Comparison of ENCODE assay signal across 14 cellular contexts in the genomic region with DNA sequence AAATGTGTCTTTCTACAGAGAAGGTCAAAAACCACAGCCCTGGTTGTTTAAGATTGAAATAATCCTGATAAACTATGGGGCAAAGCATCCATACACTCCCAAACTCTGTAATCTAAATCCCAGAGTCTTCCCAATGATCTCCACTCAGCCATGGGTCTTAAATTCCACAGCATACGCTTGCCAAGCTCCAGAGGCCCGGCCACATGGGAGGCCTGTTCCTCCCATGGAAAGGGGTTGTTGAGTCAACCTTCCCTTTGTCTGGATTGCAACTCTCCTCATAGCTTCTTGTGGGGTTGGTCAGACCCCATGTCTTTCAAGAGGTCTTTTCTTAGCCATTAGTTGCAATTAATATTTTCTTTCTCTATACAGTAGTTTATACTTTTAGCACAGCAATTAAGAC. TPM values are rescaled to one million over a fixed set of nuclear protein-coding genes. Genes with fewer than 3 reads are reported as not detected.
DNase-seq lines count a peak whose midpoint lies in the region; ATAC-seq, FAIRE-seq and TF ChIP-seq lines count a peak whose summit lies in the region.
"Had no signal": no experiment of that assay in that cellular context is flagged by ENCODE, and none has a peak within 500 bp of the region (broad histone marks: within the 10 kb centered on the region; RNA-seq: fewer than 3 reads in every experiment).

No MANE protein-coding gene starts in this region.

- POLR2A ChIA-PET in PC-3 (lab: Charles Lee; ENCODE audit: unreplicated experiment) = interaction anchor here (0.6 kb wide), 1 partner anchor 43 kb away, joined by 3 read pairs; no protein-coding TSS in a partner anchor

- no peak for FAIRE-seq in urothelium cell line (lab: Jason Lieb, UNC)

- TF ChIP-seq POLR2A in esophagus muscularis mucosa (IDR thresholded peaks at IDR 0.05; ENCODE audit: low read depth) = no peak

- H3F3A ChIP-seq in PC-3 (ENCODE audit: low read length, unreplicated experiment) = no peaks in the 10 kb centered on the region

- no peak overlapping the region; the same call in 1 of the 2 replicates for H3K4me3 ChIP-seq in PC-3 (ENCODE audit: low read length)
- no peak overlapping the region for H3K4me3 ChIP-seq in esophagus muscularis mucosa
- H3K4me3 ChIP-seq in hepatocyte = no peak overlapping the region
- peak overlapping the region in 1 of 3 donors; percentile 71 for H3K4me3 ChIP-seq in skeletal muscle tissue (ENCODE audit: low read length in 3 of 3)
- H3K4me3 ChIP-seq in colonic mucosa = no peak overlapping the region

- no peaks in the 10 kb centered on the region for H3K9me2 ChIP-seq in PC-3 (replicated peaks; ENCODE audit: low read length)
- no peaks in the 10 kb centered on the region for H3K9me2 ChIP-seq in hepatocyte (replicated peaks; ENCODE audit: insufficient read depth)

- no peak for ATAC-seq in PC-3

- TF ChIP-seq CTCF in PC-3 (conservative IDR thresholded peaks at IDR 0.05; ENCODE audit: low read depth, low read length) = no peak
- TF ChIP-seq CTCF in esophagus muscularis mucosa (IDR thresholded peaks at IDR 0.05) = no peak
- TF ChIP-seq CTCF in hepatocyte (IDR thresholded peaks at IDR 0.05; ENCODE audit: poor library complexity) = no peak
- no peak for TF ChIP-seq CTCF in colonic mucosa (IDR thresholded peaks at IDR 0.05)

- intact Hi-C loops in PC-3 (cut with micrococcal nuclease) = no loop called here
- intact Hi-C loops in esophagus muscularis mucosa (cut with DNase I) = no loop called here
- intact Hi-C loops in colonic mucosa (cut with DNase I) = no loop called here

- no peaks in the 10 kb centered on the region for H3K9me3 ChIP-seq in PC-3 (ENCODE audit: low read length)
- no peaks in the 10 kb centered on the region for H3K9me3 ChIP-seq in esophagus muscularis mucosa
- H3K9me3 ChIP-seq in hepatocyte (ENCODE audit: low read depth) = no peaks in the 10 kb centered on the region
- H3K9me3 ChIP-seq in skeletal muscle tissue (ENCODE audit: control insufficient read depth in 3 of 3, low read length in 3 of 3) = no peaks in the 10 kb centered on the region
- no peaks in the 10 kb centered on the region for H3K9me3 ChIP-seq in colonic mucosa

- DNase-seq in PC-3 (no peak), esophagus muscularis mucosa (ENCODE audit: extremely low spot score) (no peak), hepatocyte (ENCODE audit: low spot score) (no peak), NCI-H2029 treated with DMSO at 0.1 percent for 48 hours (lab: John Stamatoyannopoulos, UW) (no peak), urothelium cell line (ENCODE audit: low spot score) (no peak), SW 1271 (lab: John Stamatoyannopoulos, UW) (no peak), colonic mucosa (no peak)
- DNase-seq: CD8-positive, alpha-beta memory T cell; NCI-H1048; SIG-M5 had no signal

- H3K4me1 ChIP-seq in PC-3 (ENCODE audit: insufficient read depth, low read length) (peaks cover 38% of the 10 kb centered on the region), esophagus muscularis mucosa (peaks cover 9 to 24% (median 13%) of the 10 kb centered on the region in 4 donors), hepatocyte (ENCODE audit: insufficient read depth) (peaks cover 5% of the 10 kb centered on the region), skeletal muscle tissue (ENCODE audit: control insufficient read depth in 3 of 3, insufficient read depth in 3 of 3, low read length in 3 of 3) (peaks cover 3 to 32% (median 16%) of the 10 kb centered on the region in 3 donors), colonic mucosa (peaks cover 4% of the 10 kb centered on the region)

- CTCF ChIA-PET in PC-3 (lab: Charles Lee) = interaction anchor here (0.6 to 1.2 kb wide), 2 partner anchors 64 to 765 kb away, joined by 3 to 8 read pairs; no protein-coding TSS in a partner anchor

- H3K4me2 ChIP-seq in PC-3 (ENCODE audit: low read length) (peak overlapping the region; percentile 98; the same call in 1 of the 2 replicates), hepatocyte (peak overlapping the region; percentile 88)

- no peaks in the 10 kb centered on the region for H3K79me2 ChIP-seq in PC-3 (ENCODE audit: low read length)
- H3K79me2 ChIP-seq in hepatocyte = no peaks in the 10 kb centered on the region

- no peak for TF ChIP-seq EP300 in esophagus muscularis mucosa (IDR thresholded peaks at IDR 0.05)

- no peak overlapping the region for H3K9ac ChIP-seq in PC-3 (ENCODE audit: low read length)
- H3K9ac ChIP-seq in skeletal muscle tissue (ENCODE audit: low read depth in 1 of 3, low read length in 3 of 3) = no peak overlapping the region
- no peak overlapping the region for H3K9ac ChIP-seq in colonic mucosa (ENCODE audit: low read depth in 2 of 2, low read length in 2 of 2)
- H3K9ac ChIP-seq: GM23248 had no signal

- H3K27me3 ChIP-seq in PC-3 (ENCODE audit: low read length) (no peaks in the 10 kb centered on the region), esophagus muscularis mucosa (peaks cover 0 to 14% (median 2%) of the 10 kb centered on the region in 4 donors), hepatocyte (peaks cover 5% of the 10 kb centered on the region), skeletal muscle tissue (ENCODE audit: control insufficient read depth in 3 of 3, insufficient read depth in 3 of 3, low read length in 3 of 3) (peaks cover 0 to 4% (median 0%) of the 10 kb centered on the region in 3 donors), colonic mucosa (no peaks in the 10 kb centered on the region)

- 82% methylated on average over 2 of the region's 2 CpGs for WGBS in esophagus muscularis mucosa
- 78% methylated on average over 2 of the region's 2 CpGs for WGBS in hepatocyte (ENCODE audit: low lambda C conversion rate, missing lambda C conversion rate)

- H4K20me1 ChIP-seq in PC-3 (ENCODE audit: low read length) = no peaks in the 10 kb centered on the region
- no peaks in the 10 kb centered on the region for H4K20me1 ChIP-seq in hepatocyte (ENCODE audit: insufficient read depth, poor library complexity, severe bottlenecking)

- H3K36me3 ChIP-seq in PC-3 (ENCODE audit: low read depth, low read length) = no peaks in the 10 kb centered on the region
- no peaks in the 10 kb centered on the region for H3K36me3 ChIP-seq in esophagus muscularis mucosa
- H3K36me3 ChIP-seq in hepatocyte (replicated peaks; ENCODE audit: insufficient read depth, low read depth) = no peaks in the 10 kb centered on the region
- no peaks in the 10 kb centered on the region for H3K36me3 ChIP-seq in skeletal muscle tissue (ENCODE audit: control insufficient read depth in 3 of 3, insufficient read depth in 3 of 3, low read length in 3 of 3)
- no peaks in the 10 kb centered on the region for H3K36me3 ChIP-seq in colonic mucosa

- H3K27ac ChIP-seq in PC-3 (ENCODE audit: low read length) (peak overlapping the region; percentile 44; the same call in 1 of the 2 replicates), esophagus muscularis mucosa (replicated peaks in 1 of 4) (peak overlapping the region in 3 of 4 donors; percentile 5 to 60 (median 50)), hepatocyte (no peak overlapping the region), skeletal muscle tissue (ENCODE audit: low read depth, low read length) (peak overlapping the region; percentile 76), colonic mucosa (no peak overlapping the region)
- H3K27ac ChIP-seq: GM23248 had no signal

- H2AFZ ChIP-seq in PC-3 (ENCODE audit: low read length) (peak overlapping the region; percentile 97), hepatocyte (no peak overlapping the region)

- BruUV-seq in PC-3 (replicated peaks; lab: Mats Ljungman, UMichigan) = no TSS peak

RNA-seq across cellular contexts. Expression of gene STEAP4, which starts 0.7 kb away (rescaled TPM):
- total RNA-seq in PC-3 (2014; rRNA removed) = 1.2 and 1.7 TPM in 2 replicates
- total RNA-seq in esophagus muscularis mucosa = 10 to 100 TPM; 21.6 to 72.4 (median 56.6) TPM
- total RNA-seq in hepatocyte = 0.88 and 1.1 TPM in 2 replicates
- polyA plus RNA-seq in hepatocyte = not detected in 2 replicates
- total RNA-seq in skeletal muscle tissue = 3.7 TPM
- total RNA-seq in colonic mucosa = 1 to 10 TPM; 3.1 to 3.5 TPM
- total RNA-seq: CD8-positive, alpha-beta memory T cell; Daoy; GM23248 had no signal
- polyA plus RNA-seq: BJ; CD8-positive, alpha-beta memory T cell; GM23248 had no signal

Comparison
In these comparisons a context has a peak if more than half of its experiments do, and no peak if none do; other contexts are left out.
1. H3K27ac ChIP-seq: peak in PC-3 (single experiment), esophagus muscularis mucosa (3 of 4) and skeletal muscle tissue (single experiment); none in hepatocyte (single experiment) and colonic mucosa (single experiment).